1 cellular context compared by ENCODE assay signal in genomic region chr1:173195596-173196088, GRCh38.
TF ChIP-seq lines count a peak whose summit lies in the region.

No MANE protein-coding gene starts in this region.

TF ChIP-seq in HepG2, 621 proteins besides CTCF, POLR2A, EP300 and RAD21 (continued from another document):
- no peak for TF ChIP-seq PRDM10 (CRISPR knock-in tag; IDR thresholded peaks at IDR 0.05; ENCODE audit: low read depth)
- no peak for TF ChIP-seq ATF4 (CRISPR knock-in tag; IDR thresholded peaks at IDR 0.05)
- no peak for TF ChIP-seq NFIC (IDR thresholded peaks at IDR 0.05; ENCODE audit: low read length)
- no peak for TF ChIP-seq PRMT3 (CRISPR knock-in tag; IDR thresholded peaks at IDR 0.05; ENCODE audit: borderline replicate concordance, low read depth)
